Comparison of ENCODE assay signal across 8 cellular contexts in genomic region chr1:90730247-90731022, GRCh38. TPM values are rescaled to one million over a fixed set of nuclear protein-coding genes. Genes with fewer than 3 reads are reported as not detected.
DNase-seq lines count a peak whose midpoint lies in the region; ATAC-seq and TF ChIP-seq lines count a peak whose summit lies in the region.

No MANE protein-coding gene starts in this region.

- DNase-seq in GM06990 (ENCODE audit: extremely low read depth, insufficient read length): no peak
- DNase-seq in NCI-H526 treated with DMSO at 0.1 percent for 48 hours (lab: John Stamatoyannopoulos, UW): peak; percentile 18
- peak; percentile 72 for DNase-seq in cerebellum (ENCODE audit: low spot score)
- no peak for DNase-seq in ACHN
- no peak for DNase-seq in NCI-H1092 (lab: John Stamatoyannopoulos, UW)
- DNase-seq in activated effector memory CD4-positive, alpha-beta T cell treated with anti-CD3 and anti-CD28 coated beads, Interleukin-2, amount 50 U/mL, for 16 hours: no peak

- ATAC-seq in HG02852 (IDR thresholded peaks at IDR 0.05; ENCODE audit: unreplicated experiment): no peak

- TF ChIP-seq CTCF in GM06990 (IDR thresholded peaks at IDR 0.05; ENCODE audit: insufficient read depth, low read length, poor library complexity, severe bottlenecking): no peak

- peak overlapping the region; percentile 32 for H2AFZ ChIP-seq in neuron (ENCODE audit: low read depth, low read length)

- in situ Hi-C loops in ACHN (cut with HindIII; ENCODE audit: low pct_ligation_motif_present, low pct_unique_long_range_greater_than_20kb, low sequenced_read_pairs): no loop called here

- peak overlapping the region; percentile 34 for H3K4me3 ChIP-seq in GM06990 (replicated peaks; ENCODE audit: low read depth, low read length)
- peak overlapping the region; percentile 35 for H3K4me3 ChIP-seq in neuron (ENCODE audit: low read length)

- H3K4me1 ChIP-seq in neuron (ENCODE audit: insufficient read depth, low read length): peaks cover 25% of the 10 kb centered on the region

- H3K27me3 ChIP-seq in GM06990 (replicated peaks; ENCODE audit: control insufficient read depth, insufficient read depth, low read length): peaks cover 1% of the 10 kb centered on the region; the same call in 1 of the 2 replicates
- H3K27me3 ChIP-seq in neuron (ENCODE audit: insufficient read depth, low read length): peaks cover 86% of the 10 kb centered on the region

- no peaks in the 10 kb centered on the region for H3K36me3 ChIP-seq in GM06990 (ENCODE audit: control insufficient read depth, insufficient read depth, low read length)
- H3K36me3 ChIP-seq in neuron (ENCODE audit: insufficient read depth, low read length): no peaks in the 10 kb centered on the region

- no peaks in the 10 kb centered on the region for H3K9me3 ChIP-seq in neuron (ENCODE audit: low read length)

RNA-seq across cellular contexts. Expression of gene BARHL2, which starts 13.3 kb away (rescaled TPM):
- total RNA-seq in cerebellum: 1.5 TPM

Comparison
In these comparisons a context has a peak if more than half of its experiments do, and no peak if none do; other contexts are left out.
1. DNase-seq: peak in NCI-H526 treated with DMSO at 0.1 percent for 48 hours (single experiment) and cerebellum (single experiment); none in GM06990 (single experiment), ACHN (single experiment), NCI-H1092 (single experiment) and activated effector memory CD4-positive, alpha-beta T cell treated with anti-CD3 and anti-CD28 coated beads, Interleukin-2, amount 50 U/mL, for 16 hours (single experiment).